ENCODE assay signal across 13 cellular contexts in the genomic region with DNA sequence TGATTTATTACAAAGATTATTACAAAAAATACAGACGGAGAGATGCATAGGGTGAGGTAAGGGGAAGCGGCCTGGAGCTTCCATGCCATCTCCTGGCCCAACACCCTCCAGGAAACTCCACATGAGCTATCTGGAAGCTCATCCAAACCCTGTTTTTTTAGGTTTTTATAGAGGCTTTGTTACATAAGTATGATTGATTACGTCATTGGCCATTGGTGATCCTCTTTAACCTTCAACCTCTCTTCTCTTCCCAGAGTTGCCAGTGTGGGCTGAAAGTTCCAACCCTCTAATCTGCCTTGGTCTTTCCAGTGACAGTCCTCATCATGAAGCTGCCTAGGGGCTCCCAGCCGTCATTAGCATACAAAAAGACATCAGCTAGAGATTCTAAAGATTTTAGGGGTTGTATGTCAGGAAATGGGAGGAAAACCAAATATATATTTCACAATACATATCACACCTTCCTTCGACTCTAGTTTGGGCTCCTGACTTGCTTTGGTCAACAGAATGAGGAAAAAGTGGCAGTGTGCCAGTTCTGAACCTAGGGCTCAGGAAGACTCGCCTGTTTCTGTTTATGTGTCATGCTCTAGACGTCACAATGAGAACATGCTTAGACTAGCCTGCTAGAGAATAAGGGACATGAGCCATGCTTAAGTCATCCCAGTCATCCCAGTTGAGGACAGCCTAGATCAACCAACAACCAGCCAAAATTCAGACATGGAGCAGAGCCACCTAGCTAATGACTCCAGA. TPM values are rescaled to one million over a fixed set of nuclear protein-coding genes. Genes with fewer than 3 reads are reported as not detected.
DNase-seq lines count a peak whose midpoint lies in the region; TF ChIP-seq lines count a peak whose summit lies in the region.
"Had no signal": no experiment of that assay in that cellular context is flagged by ENCODE, and none has a peak within 500 bp of the region (broad histone marks: within the 10 kb centered on the region; RNA-seq: fewer than 3 reads in every experiment).

No MANE protein-coding gene starts in this region.

- H3K27ac ChIP-seq in vagina: peak overlapping the region; percentile 45
- no peak overlapping the region for H3K27ac ChIP-seq in caudate nucleus (ENCODE audit: low read depth, low read length)
- H3K27ac ChIP-seq: adrenal gland, Peyer's patch, right atrium auricular region had no signal

- TF ChIP-seq CTCF in fibroblast of villous mesenchyme (IDR thresholded peaks at IDR 0.05; ENCODE audit: insufficient read depth, low read depth, low read length): no peak
- no peak for TF ChIP-seq CTCF in vagina (IDR thresholded peaks at IDR 0.05)

- intact Hi-C loops in vagina (cut with DNase I): no loop called here

- DNase-seq in NCI-H2196 (lab: John Stamatoyannopoulos, UW; ENCODE audit: unreplicated experiment) (peak; percentile 12), NCI-H2196 treated with DMSO at 0.1 percent for 48 hours (lab: John Stamatoyannopoulos, UW; ENCODE audit: unreplicated experiment) (no peak), SHP77 treated with DMSO at 0.1 percent for 48 hours (lab: John Stamatoyannopoulos, UW) (peak; percentile 73), fibroblast of villous mesenchyme (ENCODE audit: low read depth) (peak; percentile 77), vagina (ENCODE audit: extremely low spot score in 2 of 2) (no peak), T-helper 2 cell (no peak), caudate nucleus (lab: John Stamatoyannopoulos, UW) (no peak)
- DNase-seq in activated CD4-positive, alpha-beta T cell treated with anti-CD3 and anti-CD28 coated beads, Interleukin-2, amount 50 U/mL, for 1 hour: no peak
- DNase-seq: activated CD8-positive, alpha-beta T cell treated with anti-CD3 and anti-CD28 coated beads for 36 hours; erythroblast; Peyer's patch had no signal

- no peak for TF ChIP-seq POLR2A in vagina (IDR thresholded peaks at IDR 0.05)

- H3K4me1 ChIP-seq in vagina: peaks cover 1% of the 10 kb centered on the region
- H3K4me1 ChIP-seq: Peyer's patch, right atrium auricular region had no signal

- H3K4me3 ChIP-seq in fibroblast of villous mesenchyme (ENCODE audit: low read depth, low read length) (no peak overlapping the region), vagina (no peak overlapping the region)
- H3K4me3 ChIP-seq: adrenal gland, Peyer's patch, right atrium auricular region had no signal

- no peaks in the 10 kb centered on the region for H3K9me3 ChIP-seq in vagina
- H3K9me3 ChIP-seq: adrenal gland, Peyer's patch, right atrium auricular region had no signal

- no peaks in the 10 kb centered on the region for H3K27me3 ChIP-seq in vagina
- H3K27me3 ChIP-seq: adrenal gland, Peyer's patch, right atrium auricular region had no signal

- H3K36me3 ChIP-seq in vagina: no peaks in the 10 kb centered on the region
- H3K36me3 ChIP-seq: adrenal gland, Peyer's patch, right atrium auricular region had no signal

RNA-seq across cellular contexts. Expression of gene ETAA1, which starts 54.1 kb away (rescaled TPM):
- total RNA-seq in fibroblast of villous mesenchyme (15.5 and 17.7 TPM in 2 replicates), vagina (15.2 TPM)

Comparison
In these comparisons a context has a peak if more than half of its experiments do, and no peak if none do; other contexts are left out.
1. DNase-seq: peak in NCI-H2196 (single experiment), SHP77 treated with DMSO at 0.1 percent for 48 hours (single experiment) and fibroblast of villous mesenchyme (single experiment); none in NCI-H2196 treated with DMSO at 0.1 percent for 48 hours (single experiment), vagina (0 of 2), activated CD4-positive, alpha-beta T cell treated with anti-CD3 and anti-CD28 coated beads, Interleukin-2, amount 50 U/mL, for 1 hour (single experiment), T-helper 2 cell (0 of 5) and caudate nucleus (0 of 61).